ENCODE assay signal across 8 cellular contexts in the genomic region with DNA sequence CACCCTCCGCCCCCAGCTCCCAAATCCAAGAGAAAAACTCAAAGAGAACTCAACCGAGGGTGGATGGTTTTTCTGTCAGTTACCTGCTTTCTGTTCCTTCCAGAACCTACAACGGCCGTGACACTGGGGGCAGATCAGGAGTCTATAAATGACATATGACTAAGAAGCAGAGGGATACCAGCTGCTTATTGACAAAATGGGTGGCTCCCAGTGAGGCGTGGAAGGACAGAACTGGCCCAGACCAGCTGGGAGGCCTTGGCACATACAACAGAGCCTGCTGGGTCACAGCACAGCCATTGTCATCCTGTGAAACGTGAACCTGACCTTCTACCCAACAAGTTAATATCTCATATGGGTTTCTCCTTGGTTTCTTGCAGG.
DNase-seq lines count a peak whose midpoint lies in the region; ATAC-seq and TF ChIP-seq lines count a peak whose summit lies in the region.

No MANE protein-coding gene starts in this region.

- no peaks in the 10 kb centered on the region for H3K27me3 ChIP-seq in HUES48 (ENCODE audit: control insufficient read depth, insufficient read depth, low read length)
- no peaks in the 10 kb centered on the region for H3K27me3 ChIP-seq in fibroblast of lung (ENCODE audit: control insufficient read depth, insufficient read depth, low read length)
- peaks cover 1% of the 10 kb centered on the region for H3K27me3 ChIP-seq in CD8-positive, alpha-beta memory T cell (ENCODE audit: insufficient read depth, low read length, poor library complexity, severe bottlenecking)
- no peaks in the 10 kb centered on the region for H3K27me3 ChIP-seq in HAP-1 (ENCODE audit: low read depth)

- H3K9me3 ChIP-seq in HUES48 (ENCODE audit: control insufficient read depth, insufficient read depth, low read length) (no peaks in the 10 kb centered on the region), fibroblast of lung (ENCODE audit: control insufficient read depth, insufficient read depth, low read depth, low read length) (no peaks in the 10 kb centered on the region), HAP-1 (no peaks in the 10 kb centered on the region)
- no peaks in the 10 kb centered on the region for H3K9me3 ChIP-seq in CD8-positive, alpha-beta memory T cell (ENCODE audit: low read length)

- peaks cover 0 to 6% (median 1%) of the 10 kb centered on the region in 3 donors for H3K36me3 Mint-ChIP-seq in CD8-positive, alpha-beta memory T cell

- peak overlapping the region in 2 of 7 donors; percentile 30 to 56 for H3K4me3 Mint-ChIP-seq in CD8-positive, alpha-beta memory T cell

- no peaks in the 10 kb centered on the region for H4K20me1 ChIP-seq in fibroblast of lung (ENCODE audit: control insufficient read depth, extremely low read depth, insufficient read depth, low read length)

- H3K4me1 Mint-ChIP-seq in CD8-positive, alpha-beta memory T cell: peaks cover 46 to 58% (median 54%) of the 10 kb centered on the region in 3 donors

- no peak overlapping the region for H2AFZ ChIP-seq in fibroblast of lung (ENCODE audit: low read length)

- no peaks in the 10 kb centered on the region for H3K36me3 ChIP-seq in HUES48 (ENCODE audit: control insufficient read depth, insufficient read depth, low read length)
- no peaks in the 10 kb centered on the region for H3K36me3 ChIP-seq in fibroblast of lung (ENCODE audit: control insufficient read depth, insufficient read depth, low read length)
- H3K36me3 ChIP-seq in CD8-positive, alpha-beta memory T cell (ENCODE audit: insufficient read depth, low read length): no peaks in the 10 kb centered on the region
- no peaks in the 10 kb centered on the region for H3K36me3 ChIP-seq in HAP-1 (replicated peaks)

- DNase-seq in COLO668 (lab: John Stamatoyannopoulos, UW; ENCODE audit: unreplicated experiment) (peak; percentile 80), fibroblast of lung (ENCODE audit: low read depth in 2 of 2) (no peak), NCI-H1436 (lab: John Stamatoyannopoulos, UW) (no peak), NCI-H2227 treated with DMSO at 0.1 percent for 48 hours (lab: John Stamatoyannopoulos, UW) (no peak), HAP-1 (ENCODE audit: low spot score in 2 of 2) (no peak)
- DNase-seq in CD8-positive, alpha-beta memory T cell: no peak

- CTCF ChIA-PET in CD8-positive, alpha-beta memory T cell (lab: Charles Lee): no interaction called here

- no peaks in the 10 kb centered on the region for H3K4me1 ChIP-seq in HUES48 (ENCODE audit: control insufficient read depth, insufficient read depth, low read length)
- peaks cover 14% of the 10 kb centered on the region for H3K4me1 ChIP-seq in fibroblast of lung (ENCODE audit: control insufficient read depth, extremely low read depth, insufficient read depth, low read length)
- H3K4me1 ChIP-seq in CD8-positive, alpha-beta memory T cell (ENCODE audit: insufficient read depth, low read length): peaks cover 55% of the 10 kb centered on the region
- no peaks in the 10 kb centered on the region for H3K4me1 ChIP-seq in HAP-1

- peak overlapping the region in 4 of 8 donors; percentile 36 to 96 (median 84) for H3K27ac Mint-ChIP-seq in CD8-positive, alpha-beta memory T cell

- in situ Hi-C loops in HAP-1 (cut with MboI; ENCODE audit: low sequenced_read_pairs): no loop called here

- no peak overlapping the region for H3K4me2 ChIP-seq in fibroblast of lung (ENCODE audit: extremely low read depth, insufficient read depth, low read length)

- H3K79me2 ChIP-seq in fibroblast of lung (ENCODE audit: control insufficient read depth, insufficient read depth, low read length): no peaks in the 10 kb centered on the region

- no peak for TF ChIP-seq CTCF in fibroblast of lung (conservative IDR thresholded peaks at IDR 0.05 in 1 of 2, IDR thresholded peaks at IDR 0.05 in 1 of 2; ENCODE audit: low read depth in 1 of 2, low read length in 2 of 2)

- no peak overlapping the region for H3K4me3 ChIP-seq in HUES48 (ENCODE audit: low read depth, low read length)
- H3K4me3 ChIP-seq in fibroblast of lung (replicated peaks in 1 of 4; ENCODE audit: control extremely low read depth in 1 of 4, insufficient read depth in 1 of 4, low read depth in 3 of 4, low read length in 4 of 4): no peak overlapping the region
- no peak overlapping the region for H3K4me3 ChIP-seq in CD8-positive, alpha-beta memory T cell (ENCODE audit: low read length)
- H3K4me3 ChIP-seq in HAP-1: no peak overlapping the region

- POLR2A ChIA-PET in CD8-positive, alpha-beta memory T cell (lab: Charles Lee): no interaction called here

- H3K27ac ChIP-seq in HUES48 (ENCODE audit: low read depth, low read length) (peak overlapping the region; percentile 19), fibroblast of lung (ENCODE audit: insufficient read depth, low read length) (peak overlapping the region; percentile 66)
- H3K27ac ChIP-seq in CD8-positive, alpha-beta memory T cell (ENCODE audit: low read depth, low read length): no peak overlapping the region

- H3K9ac ChIP-seq in HUES48 (ENCODE audit: low read depth, low read length): no peak overlapping the region
- no peak overlapping the region for H3K9ac ChIP-seq in fibroblast of lung (ENCODE audit: insufficient read depth, low read length)

- ATAC-seq in GM19468 (IDR thresholded peaks at IDR 0.05; ENCODE audit: extremely low read depth, unreplicated experiment): peak; percentile 67

- H3K27me3 Mint-ChIP-seq in CD8-positive, alpha-beta memory T cell: peaks cover 0 to 5% of the 10 kb centered on the region in 2 donors

- peaks cover 0 to 11% (median 3%) of the 10 kb centered on the region in 5 donors for H3K9me3 Mint-ChIP-seq in CD8-positive, alpha-beta memory T cell
